ENCODE assay signal across 21 cellular contexts in genomic region chr12:50551866-50552265, GRCh38.
"Had no signal": no experiment of that assay in that cellular context is flagged by ENCODE, and none has a peak within 500 bp of the region (broad histone marks: within the 10 kb centered on the region; RNA-seq: fewer than 3 reads in every experiment).

No MANE protein-coding gene starts in this region.

- H3K9me3 Mint-ChIP-seq: natural killer cell; stimulated activated naive CD8-positive, alpha-beta T cell treated with anti-CD3 and anti-CD28 coated beads, Interleukin-15, amount 100 ng/mL, for 72 hours; type B pancreatic cell; WTC11 had no signal

- H3K27me3 Mint-ChIP-seq: progenitor cell of endocrine pancreas; stimulated activated naive CD8-positive, alpha-beta T cell treated with anti-CD3 and anti-CD28 coated beads, Interleukin-15, amount 100 ng/mL, for 72 hours; T-helper 17 cell; type B pancreatic cell had no signal

- H3K4me3 Mint-ChIP-seq: activated CD8-positive, alpha-beta T cell treated with anti-CD3 and anti-CD28 coated beads, Interleukin-2, amount 10 ng/mL, durations not matched to agents 7 days and 5 days; natural killer cell; stimulated activated naive CD8-positive, alpha-beta T cell treated with anti-CD3 and anti-CD28 coated beads, Interleukin-15, amount 100 ng/mL, for 72 hours; T-helper 17 cell; type B pancreatic cell; WTC11 had no signal

- ATAC-seq: activated CD8-positive, alpha-beta T cell treated with anti-CD3 and anti-CD28 coated beads, Interleukin-2, amount 10 ng/mL, durations not matched to agents 7 days and 5 days; left ventricle myocardium superior; natural killer cell; stimulated activated naive CD8-positive, alpha-beta T cell treated with anti-CD3 and anti-CD28 coated beads, Interleukin-15, amount 100 ng/mL, for 72 hours; T-helper 17 cell; WTC11 had no signal

- H3K36me3 Mint-ChIP-seq: natural killer cell had no signal

- H3K4me3 ChIP-seq: adrenal gland, esophagus muscularis mucosa, right atrium auricular region, skin epidermis had no signal

- H3K9me3 ChIP-seq: adrenal gland, esophagus muscularis mucosa, right atrium auricular region had no signal

- H3K27ac ChIP-seq: adrenal gland, esophagus muscularis mucosa, right atrium auricular region had no signal

- H3K27ac Mint-ChIP-seq: activated CD8-positive, alpha-beta T cell treated with anti-CD3 and anti-CD28 coated beads, Interleukin-2, amount 10 ng/mL, durations not matched to agents 7 days and 5 days; natural killer cell; progenitor cell of endocrine pancreas; stimulated activated naive CD8-positive, alpha-beta T cell treated with anti-CD3 and anti-CD28 coated beads, Interleukin-15, amount 100 ng/mL, for 72 hours; T-helper 17 cell; type B pancreatic cell had no signal

- H3K27me3 ChIP-seq: adrenal gland, esophagus muscularis mucosa, right atrium auricular region had no signal

- H3K36me3 ChIP-seq: adrenal gland, esophagus muscularis mucosa, right atrium auricular region had no signal

- DNase-seq: activated CD4-positive, alpha-beta T cell treated with anti-CD3 and anti-CD28 coated beads for 48 hours; activated CD8-positive, alpha-beta memory T cell treated with anti-CD3 and anti-CD28 coated beads, Interleukin-2, amount 50 U/mL, for 4 hours; activated CD8-positive, alpha-beta T cell treated with anti-CD3 and anti-CD28 coated beads, Interleukin-2, amount 10 ng/mL, durations not matched to agents 7 days and 5 days; activated naive CD4-positive, alpha-beta T cell; adrenal gland; hippocampal formation; kidney glomerular epithelial cell; left ventricle myocardium superior; mesendoderm; natural killer cell; nucleus accumbens; stimulated activated CD4-positive, alpha-beta T cell treated with anti-CD3 and anti-CD28 coated beads, Interleukin-15, amount 100 ng/mL, for 24 hours; stimulated activated CD4-positive, alpha-beta T cell treated with anti-CD3 and anti-CD28 coated beads, Interleukin-4, amount 100 ng/mL, for 1 hour; stimulated activated naive CD8-positive, alpha-beta T cell treated with anti-CD3 and anti-CD28 coated beads, Interleukin-15, amount 100 ng/mL, for 72 hours; T-helper 17 cell had no signal
